Comparison of ENCODE assay signal across 21 cellular contexts in genomic region chr5:127293373-127293772, GRCh38. TPM values are rescaled to one million over a fixed set of nuclear protein-coding genes. Genes with fewer than 3 reads are reported as not detected.
A peak's percentile ranks its signal among the peaks of the same experiment; 100 is the strongest.
DNase-seq lines count a peak whose midpoint lies in the region; ATAC-seq, FAIRE-seq and TF ChIP-seq lines count a peak whose summit lies in the region.
"Had no signal": no experiment of that assay in that cellular context is flagged by ENCODE, and none has a peak within 500 bp of the region (broad histone marks: within the 10 kb centered on the region; RNA-seq: fewer than 3 reads in every experiment).

No MANE protein-coding gene starts in this region.

- POLR2A ChIA-PET in K562 (lab: Yijun Ruan, JAX) = no interaction called here

- no peak for ATAC-seq in GM23338
- no peak for ATAC-seq in K562
- no peak for ATAC-seq in HG03135 (IDR thresholded peaks at IDR 0.05; ENCODE audit: unreplicated experiment)

- H3K4me3 Mint-ChIP-seq in GM23338 (peak overlapping the region; percentile 95), neural crest cell (peak overlapping the region; percentile 58)

- H3K27ac Mint-ChIP-seq in GM23338 (peak overlapping the region; percentile 29), neural crest cell (ENCODE audit: unreplicated experiment) (no peak overlapping the region)

- H3K27me3 ChIP-seq in GM23338 (ENCODE audit: insufficient read depth) = no peaks in the 10 kb centered on the region
- H3K27me3 ChIP-seq in K562 (ENCODE audit: control insufficient read depth in 2 of 2, insufficient read depth in 2 of 2, low read length in 2 of 2) = peaks cover 0 to 14% of the 10 kb centered on the region in 2 experiments; a peak in 2 of 5 replicates
- peaks cover 62% of the 10 kb centered on the region for H3K27me3 ChIP-seq in hepatocyte
- H3K27me3 ChIP-seq: SJCRH30 had no signal

- peaks cover 30% of the 10 kb centered on the region for H3K4me1 ChIP-seq in GM23338 (ENCODE audit: insufficient read depth)
- peaks cover 0 to 4% of the 10 kb centered on the region in 2 experiments; a peak in 1 of 5 replicates for H3K4me1 ChIP-seq in K562 (replicated peaks in 1 of 2; ENCODE audit: control insufficient read depth in 2 of 2, insufficient read depth in 2 of 2, low read length in 2 of 2)
- H3K4me1 ChIP-seq in hepatocyte (ENCODE audit: insufficient read depth) = no peaks in the 10 kb centered on the region

- H3K9me3 ChIP-seq in K562 (replicated peaks; ENCODE audit: control insufficient read depth, insufficient read depth, low read depth, low read length) (no peaks in the 10 kb centered on the region), hepatocyte (ENCODE audit: low read depth) (peaks cover 2% of the 10 kb centered on the region)
- H3K9me3 ChIP-seq: MG63, SJCRH30 had no signal

- H3K9me2 ChIP-seq in GM23338 (ENCODE audit: insufficient read depth) (peaks cover 5% of the 10 kb centered on the region; the same call in 1 of the 2 replicates), hepatocyte (replicated peaks; ENCODE audit: insufficient read depth) (no peaks in the 10 kb centered on the region)

- peak; percentile 26 for FAIRE-seq in K562 (lab: Jason Lieb, UNC)

- H3K79me2 ChIP-seq in GM23338 (replicated peaks; ENCODE audit: insufficient read depth) (peaks cover 64% of the 10 kb centered on the region), K562 (ENCODE audit: control insufficient read depth, insufficient read depth, low read length) (no peaks in the 10 kb centered on the region), hepatocyte (no peaks in the 10 kb centered on the region)

- in situ Hi-C loops in K562 (cut with MboI) = no loop called here

- TF ChIP-seq CTCF in GM23338 (conservative IDR thresholded peaks at IDR 0.05; ENCODE audit: low read depth in 2 of 2) = no peak
- no peak for TF ChIP-seq CTCF in K562 (IDR thresholded peaks at IDR 0.05 in 2 of 3, conservative IDR thresholded peaks at IDR 0.05 in 1 of 3; ENCODE audit: insufficient read depth in 2 of 3, low read depth in 1 of 3, low read length in 3 of 3)
- no peak for TF ChIP-seq CTCF in hepatocyte (IDR thresholded peaks at IDR 0.05; ENCODE audit: poor library complexity)
- no peak for TF ChIP-seq CTCF in neural crest cell (conservative IDR thresholded peaks at IDR 0.05)

- DNase-seq in GM23338 (ENCODE audit: low spot score) = peak; percentile 46
- DNase-seq in K562 (ENCODE audit: extremely low read depth in 1 of 4, low spot score in 3 of 4) = no peak
- no peak for DNase-seq in hepatocyte (ENCODE audit: low spot score)
- DNase-seq in neural crest cell (ENCODE audit: low read depth, low spot score) = no peak
- no peak for DNase-seq in activated CD8-positive, alpha-beta memory T cell treated with anti-CD3 and anti-CD28 coated beads for 24 hours
- no peak for DNase-seq in ureter (ENCODE audit: low spot score)
- DNase-seq in SKM-1 (lab: John Stamatoyannopoulos, UW; ENCODE audit: unreplicated experiment) = no peak
- DNase-seq: DND-41, HCEC 1CT, IMR-90, Karpas-422, MG63, NCI-H1092, NCI-H1436 treated with DMSO at 0.1 percent for 48 hours, NCI-H2029, NCI-H2171, NCI-H526, SJCRH30 had no signal

- CTCF ChIA-PET in K562 (lab: Yijun Ruan, JAX; ENCODE audit: low intra/inter-chr PET ratio) = no interaction called here

- no peak for TF ChIP-seq EP300 in K562 (IDR thresholded peaks at IDR 0.05; ENCODE audit: low read length)

- no peak for TF ChIP-seq RAD21 in K562 (CRISPR knock-in tag; conservative IDR thresholded peaks at IDR 0.05 in 1 of 2, IDR thresholded peaks at IDR 0.05 in 1 of 2)

- H3K4me2 ChIP-seq in GM23338 (peak overlapping the region; percentile 90), K562 (ENCODE audit: insufficient read depth, low read length) (no peak overlapping the region), hepatocyte (peak overlapping the region; percentile 95)

- H3K9me1 ChIP-seq in K562 (ENCODE audit: control insufficient read depth, insufficient read depth, low read length) = no peaks in the 10 kb centered on the region

- H3K27me3 Mint-ChIP-seq in GM23338 (ENCODE audit: insufficient read depth, low read depth, poor library complexity) (peaks cover 13% of the 10 kb centered on the region), neural crest cell (ENCODE audit: low read depth) (peaks cover 17% of the 10 kb centered on the region)

- no peaks in the 10 kb centered on the region for H4K20me1 ChIP-seq in GM23338 (replicated peaks; ENCODE audit: insufficient read depth)
- H4K20me1 ChIP-seq in K562 (replicated peaks; ENCODE audit: control insufficient read depth, insufficient read depth, low read length) = no peaks in the 10 kb centered on the region
- no peaks in the 10 kb centered on the region for H4K20me1 ChIP-seq in hepatocyte (ENCODE audit: insufficient read depth, poor library complexity, severe bottlenecking)

- H3K4me1 Mint-ChIP-seq in GM23338 (peaks cover 49% of the 10 kb centered on the region), neural crest cell (peaks cover 63% of the 10 kb centered on the region)

- H3K9me3 Mint-ChIP-seq in GM23338 = peaks cover 7% of the 10 kb centered on the region
- H3K9me3 Mint-ChIP-seq in neural crest cell = no peaks in the 10 kb centered on the region

- no TSS peak for BruUV-seq in K562 (replicated peaks; lab: Mats Ljungman, UMichigan)

- H3K4me3 ChIP-seq in GM23338 (peak overlapping the region; percentile 90), K562 (no peak overlapping the region), hepatocyte (no peak overlapping the region)
- H3K4me3 ChIP-seq: MG63 had no signal

- H3K36me3 ChIP-seq in GM23338 (ENCODE audit: insufficient read depth) = no peaks in the 10 kb centered on the region
- H3K36me3 ChIP-seq in K562 (ENCODE audit: control insufficient read depth, insufficient read depth, low read length) = no peaks in the 10 kb centered on the region
- H3K36me3 ChIP-seq in hepatocyte (replicated peaks; ENCODE audit: insufficient read depth, low read depth) = no peaks in the 10 kb centered on the region
- H3K36me3 ChIP-seq: MG63, SJCRH30 had no signal

- 0 out of 2 replicates have a peak, but pooled peaks cover 11% of the 10 kb centered on the region for H3F3A ChIP-seq in GM23338 (replicated peaks; ENCODE audit: low read depth)

- H2AFZ ChIP-seq in GM23338 (no peak overlapping the region), K562 (ENCODE audit: low read depth, low read length) (no peak overlapping the region), hepatocyte (no peak overlapping the region)

- TF ChIP-seq POLR2A in K562 (conservative IDR thresholded peaks at IDR 0.05) = no peak

- H3K36me3 Mint-ChIP-seq in GM23338 (ENCODE audit: low read depth) (peaks cover 7% of the 10 kb centered on the region), neural crest cell (ENCODE audit: low read depth) (no peaks in the 10 kb centered on the region)

- H3K9ac ChIP-seq in K562 (ENCODE audit: insufficient read depth in 1 of 2, low read depth in 2 of 2, low read length in 2 of 2) = no peak overlapping the region

- intact Hi-C loops in K562 (cut with micrococcal nuclease) = loop anchor here (5.0 kb wide), 2 partner anchors 149 to 199 kb away; no protein-coding TSS in a partner anchor

- 0 out of 2 replicates have a peak overlapping the region, but pooled peaks have one; percentile 0 for H3K27ac ChIP-seq in GM23338 (ENCODE audit: low read depth)
- no peak overlapping the region for H3K27ac ChIP-seq in K562 (ENCODE audit: extremely low read depth, low read depth, low read length)
- H3K27ac ChIP-seq in hepatocyte = no peak overlapping the region
- H3K27ac ChIP-seq: 22Rv1, SJCRH30 had no signal

TF ChIP-seq in GM23338, 12 proteins besides CTCF, POLR2A, EP300 and RAD21 (continues in another document):
- TF ChIP-seq ZNF331 (CRISPR knock-in tag; IDR thresholded peaks at IDR 0.05; ENCODE audit: low read depth) (no peak), JUNB (IDR thresholded peaks at IDR 0.05; ENCODE audit: unreplicated experiment) (no peak)

TF ChIP-seq in K562, 482 proteins besides CTCF, POLR2A, EP300 and RAD21 (continues in another document):
- TF ChIP-seq NFE2L1 (tag; IDR thresholded peaks at IDR 0.05; ENCODE audit: borderline replicate concordance, low read depth) (no peak), CBX3 (IDR thresholded peaks at IDR 0.05; ENCODE audit: borderline replicate concordance in 1 of 2, low read length in 2 of 2) (no peak), ARID2 (IDR thresholded peaks at IDR 0.05) (no peak), ARID3B (CRISPR knock-in tag; IDR thresholded peaks at IDR 0.05; ENCODE audit: borderline replicate concordance) (no peak), IFI16 (CRISPR knock-in tag; IDR thresholded peaks at IDR 0.05) (no peak)

RNA-seq across cellular contexts. Expression of gene MEGF10, which starts 2.8 kb away (rescaled TPM):
- 28.3 and 45.1 TPM in 2 replicates for total RNA-seq in GM23338 (2014; rRNA removed; shearing (Covaris generic))
- polyA plus RNA-seq in GM23338 (2016; fragmentation: Nextera tagmentation; extraction: Ambion mirVana) = 3.7 and 4.5 TPM in 2 replicates
- not detected in 2 replicates for total RNA-seq in K562 (2011; cell fraction: chromatin; rRNA removed; ENCODE audit: low replicate concordance)
- not detected in 2 replicates for total RNA-seq in K562 (2011; cell fraction: nucleolus; rRNA removed)
- not detected in 2 replicates for total RNA-seq in K562 (2011; cell fraction: nucleoplasm; rRNA removed)
- total RNA-seq in K562 (2014; rRNA removed) = not detected in 2 replicates
- total RNA-seq in K562 (2014; rRNA removed; fragmentation: Illumina TruSeq; extraction: Trizol) = not detected in 2 replicates
- not detected in 2 replicates for total RNA-seq in K562 (2015; rRNA removed; fragmentation: Illumina TruSeq; extraction: Trizol)
- 0.07 TPM in 1 of 2 replicates, not detected in the other for total RNA-seq in K562 (2021)
- polyA plus RNA-seq in K562 (2011; rRNA removed) = not detected in 2 replicates
- not detected in 2 replicates for polyA plus RNA-seq in K562 (2011; cell fraction: cytosol; rRNA removed)
- not detected in 2 replicates for polyA plus RNA-seq in K562 (2011; cell fraction: nucleus; rRNA removed)
- not detected in 2 replicates for polyA plus RNA-seq in K562 (2012)
- not detected in 2 replicates for polyA plus RNA-seq in K562 (2014; fragmentation: Illumina TruSeq; extraction: Trizol)
- not detected for polyA plus RNA-seq in K562 (2014; fragmentation: Nextera tagmentation; extraction: Ambion mirVana)
- polyA plus RNA-seq in K562 (2014; rRNA removed) = not detected in 2 replicates
- not detected in 2 replicates for polyA minus RNA-seq in K562 (2011; rRNA and poly(A)+ RNA removed)
- not detected in 2 replicates for polyA minus RNA-seq in K562 (2011; cell fraction: cytosol; rRNA and poly(A)+ RNA removed)
- not detected in 2 replicates for polyA minus RNA-seq in K562 (2011; cell fraction: nucleus; rRNA and poly(A)+ RNA removed)
- total RNA-seq in hepatocyte = 3.3 and 6.7 TPM in 2 replicates
- polyA plus RNA-seq in hepatocyte = 1.1 and 1.7 TPM in 2 replicates
- total RNA-seq in neural crest cell = 90.2 and 96.1 TPM in 2 replicates
- 1.1 TPM for total RNA-seq in ureter
- total RNA-seq: IMR-90 had no signal
- polyA plus RNA-seq: AG04450, IMR-90 had no signal
